Comparison of ENCODE assay signal across 31 cellular contexts in the genomic region with DNA sequence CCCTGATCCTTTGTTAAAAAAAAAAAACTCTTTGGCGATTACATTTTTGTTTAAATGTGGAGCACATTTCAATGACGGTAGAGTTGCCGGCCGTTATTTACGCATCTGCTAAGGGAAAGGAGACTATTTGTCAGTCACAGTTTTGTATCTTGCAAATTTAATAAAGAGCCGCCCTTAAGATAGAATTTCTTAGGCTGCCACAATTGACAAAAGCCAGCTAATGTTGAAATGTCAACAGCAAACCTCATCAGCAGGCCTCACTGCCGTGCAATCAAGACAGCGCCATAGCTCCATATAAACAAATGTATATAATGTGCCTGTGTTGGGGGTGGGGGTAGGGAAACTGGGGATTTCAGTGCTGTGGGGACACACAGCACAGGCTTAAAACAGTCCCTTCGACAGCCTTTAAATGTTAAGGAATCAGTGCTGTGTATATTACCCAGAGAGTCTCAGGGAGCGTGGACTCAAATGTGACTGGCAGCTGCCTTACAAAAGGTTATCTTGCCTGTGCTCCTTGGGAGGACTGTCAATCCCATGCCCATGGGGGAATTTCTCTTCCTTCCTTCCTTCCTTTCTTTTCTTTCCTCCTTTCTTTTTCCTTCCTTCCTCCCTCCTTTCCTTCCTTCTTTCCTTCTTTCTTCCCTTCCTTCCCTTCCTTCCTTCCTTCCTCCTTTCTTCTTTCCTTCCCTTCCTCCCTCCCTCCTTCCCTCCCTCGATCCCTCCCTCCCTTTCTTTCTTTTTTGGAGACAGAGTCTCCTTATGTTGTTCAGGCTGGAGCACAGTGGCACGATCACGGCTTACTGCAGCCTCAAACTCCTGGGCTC.
DNase-seq lines count a peak whose midpoint lies in the region; ATAC-seq and TF ChIP-seq lines count a peak whose summit lies in the region.
"Had no signal": no experiment of that assay in that cellular context is flagged by ENCODE, and none has a peak within 500 bp of the region (broad histone marks: within the 10 kb centered on the region; RNA-seq: fewer than 3 reads in every experiment).

No MANE protein-coding gene starts in this region.

- TF ChIP-seq CTCF in endodermal cell (conservative IDR thresholded peaks at IDR 0.05) (no peak), nephron (IDR thresholded peaks at IDR 0.05; ENCODE audit: unreplicated experiment in 3 of 3) (no peak)

- H3K9me3 Mint-ChIP-seq in endodermal cell (no peaks in the 10 kb centered on the region), nephron (no peaks in the 10 kb centered on the region)
- H3K9me3 Mint-ChIP-seq: activated CD8-positive, alpha-beta T cell treated with anti-CD3 and anti-CD28 coated beads for 36 hours; activated T-helper 2 cell treated with anti-CD3 and anti-CD28 coated beads, Interferon-gamma antibody, Interleukin-2, Interleukin-4, amounts not matched to agents 10 μg/mL and 5 μg/mL and 100 μg/mL, durations not matched to agents 14 hours and 24 hours and 36 hours; CD4-positive, CD25-positive, alpha-beta regulatory T cell; T-helper 1 cell treated with Interleukin-12 subunit alpha and Interleukin-12 subunit beta and Interleukin-4 antibody, amounts not matched to agents 30 μg/mL and 1 μg/mL, for 36 hours had no signal

- H3K27me3 ChIP-seq in endodermal cell (ENCODE audit: control insufficient read depth, insufficient read depth, low read length, poor library complexity, severe bottlenecking), result no peaks in the 10 kb centered on the region
- H3K27me3 ChIP-seq: cardiac muscle cell, gastroesophageal sphincter, pancreas, Peyer's patch, right atrium auricular region, upper lobe of right lung had no signal

- H3K9ac ChIP-seq in endodermal cell (ENCODE audit: extremely low read depth, low read length, poor library complexity, severe bottlenecking), result no peak overlapping the region

- H3K27me3 Mint-ChIP-seq in endodermal cell (ENCODE audit: insufficient read depth) (no peaks in the 10 kb centered on the region), nephron (ENCODE audit: low read depth) (peaks cover 4% of the 10 kb centered on the region)
- H3K27me3 Mint-ChIP-seq: activated CD8-positive, alpha-beta T cell treated with anti-CD3 and anti-CD28 coated beads for 36 hours; activated naive CD8-positive, alpha-beta T cell; CD4-positive, CD25-positive, alpha-beta regulatory T cell; naive B cell had no signal

- DNase-seq in NCI-H748 (lab: John Stamatoyannopoulos, UW; ENCODE audit: unreplicated experiment) (peak; percentile 23), NCI-H748 treated with DMSO at 0.1 percent for 48 hours (lab: John Stamatoyannopoulos, UW) (no peak), endodermal cell (no peak), NCI-H2196 treated with DMSO at 0.1 percent for 48 hours (lab: John Stamatoyannopoulos, UW; ENCODE audit: unreplicated experiment) (no peak), SHP77 (lab: John Stamatoyannopoulos, UW) (no peak)
- DNase-seq: activated CD4-positive, CD25-positive, alpha-beta regulatory T cell treated with anti-CD3 and anti-CD28 coated beads, Interleukin-2, amount 50 U/mL, for 72 hours; activated CD8-positive, alpha-beta T cell treated with anti-CD3 and anti-CD28 coated beads for 36 hours; aorta; CD4-positive, CD25-positive, alpha-beta regulatory T cell; DND-41; mesendoderm; naive B cell; NCI-H2171; NCI-H524 treated with DMSO at 0.1 percent for 48 hours; pancreas; Peyer's patch; stimulated activated CD4-positive, alpha-beta T cell treated with anti-CD3 and anti-CD28 coated beads, Interleukin-2, amount 100 ng/mL, for 48 hours; upper lobe of right lung had no signal

- no peaks in the 10 kb centered on the region for H3K4me1 ChIP-seq in endodermal cell (ENCODE audit: control insufficient read depth, insufficient read depth, low read length)
- H3K4me1 ChIP-seq: gastroesophageal sphincter, pancreas, Peyer's patch, right atrium auricular region, upper lobe of right lung had no signal

- H3K4me3 Mint-ChIP-seq in endodermal cell (no peak overlapping the region), nephron (no peak overlapping the region)
- H3K4me3 Mint-ChIP-seq: activated CD8-positive, alpha-beta T cell treated with anti-CD3 and anti-CD28 coated beads for 36 hours; activated naive CD8-positive, alpha-beta T cell; CD4-positive, CD25-positive, alpha-beta regulatory T cell; naive B cell; T-helper 1 cell treated with Interleukin-12 subunit alpha and Interleukin-12 subunit beta and Interleukin-4 antibody, amounts not matched to agents 30 μg/mL and 1 μg/mL, for 36 hours had no signal

- H3K27ac Mint-ChIP-seq in endodermal cell (no peak overlapping the region), nephron (peak overlapping the region in 2 of 3 experiments; percentile 7 to 36)
- H3K27ac Mint-ChIP-seq: activated CD8-positive, alpha-beta T cell treated with anti-CD3 and anti-CD28 coated beads for 36 hours; activated naive CD8-positive, alpha-beta T cell; activated T-helper 2 cell treated with anti-CD3 and anti-CD28 coated beads, Interferon-gamma antibody, Interleukin-2, Interleukin-4, amounts not matched to agents 10 μg/mL and 5 μg/mL and 100 μg/mL, durations not matched to agents 14 hours and 24 hours and 36 hours; T-helper 1 cell treated with Interleukin-12 subunit alpha and Interleukin-12 subunit beta and Interleukin-4 antibody, amounts not matched to agents 30 μg/mL and 1 μg/mL, for 36 hours had no signal

- WGBS in endodermal cell (ENCODE audit: insufficient coverage in 1 of 2, insufficient read length in 1 of 2), 2 experiments, result 95% methylated on average over 11 to 13 of the region's 13 CpGs

- no peaks in the 10 kb centered on the region for H3K36me3 ChIP-seq in endodermal cell (ENCODE audit: control insufficient read depth, insufficient read depth, low read length)
- H3K36me3 ChIP-seq: cardiac muscle cell, pancreas, Peyer's patch, right atrium auricular region, upper lobe of right lung had no signal

- peak overlapping the region; percentile 64 for H3K27ac ChIP-seq in endodermal cell (ENCODE audit: low read depth, low read length)
- H3K27ac ChIP-seq: 22Rv1, cardiac muscle cell, gastroesophageal sphincter, pancreas, Peyer's patch, right atrium auricular region, upper lobe of right lung had no signal

- H3K9me3 ChIP-seq in endodermal cell (ENCODE audit: control insufficient read depth, low read length), result no peaks in the 10 kb centered on the region
- H3K9me3 ChIP-seq: gastroesophageal sphincter, pancreas, Peyer's patch, right atrium auricular region, upper lobe of right lung had no signal

- ATAC-seq in GM19467 (IDR thresholded peaks at IDR 0.05; ENCODE audit: unreplicated experiment) (no peak), HG02970 (IDR thresholded peaks at IDR 0.05; ENCODE audit: low FRiP score, unreplicated experiment) (no peak)
- ATAC-seq: activated CD8-positive, alpha-beta T cell treated with anti-CD3 and anti-CD28 coated beads for 36 hours; gastroesophageal sphincter; HCT116; HepG2; left lobe of liver; pancreas; upper lobe of right lung had no signal

- no peak overlapping the region for H3K4me3 ChIP-seq in endodermal cell (ENCODE audit: low read length)
- H3K4me3 ChIP-seq: cardiac muscle cell, gastroesophageal sphincter, pancreas, Peyer's patch, right atrium auricular region, upper lobe of right lung had no signal

- H3K36me3 Mint-ChIP-seq in endodermal cell (ENCODE audit: low read depth), result no peaks in the 10 kb centered on the region
- no peaks in the 10 kb centered on the region for H3K36me3 Mint-ChIP-seq in nephron (ENCODE audit: low read depth)
- H3K36me3 Mint-ChIP-seq: activated naive CD8-positive, alpha-beta T cell; CD4-positive, CD25-positive, alpha-beta regulatory T cell; naive B cell had no signal

- peaks cover 1% of the 10 kb centered on the region for H3K4me1 Mint-ChIP-seq in endodermal cell
- peaks cover 15% of the 10 kb centered on the region for H3K4me1 Mint-ChIP-seq in nephron
